In the genomic region with DNA sequence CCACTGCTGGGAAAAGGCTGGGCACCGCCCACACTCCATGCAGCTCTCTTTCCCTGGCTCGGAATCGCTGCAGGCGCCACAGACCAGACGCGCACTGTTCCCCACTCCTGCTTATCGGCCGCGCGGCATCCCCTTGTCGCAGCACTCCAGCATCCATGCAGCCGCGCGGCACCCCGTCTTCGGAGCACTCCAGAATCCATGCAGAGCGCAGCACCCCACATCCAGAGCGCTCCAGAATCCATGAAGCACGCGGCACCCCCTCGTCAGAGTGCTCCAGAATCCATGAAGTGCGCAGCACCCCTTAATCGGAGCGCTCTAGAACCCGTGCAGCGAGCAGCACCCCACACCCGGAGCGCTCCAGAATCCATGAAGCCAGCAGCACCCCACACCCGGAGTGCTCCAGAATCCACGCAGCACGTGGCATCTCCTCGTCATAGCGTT, we compare ENCODE assay signal across 17 cellular contexts. TPM values are rescaled to one million over a fixed set of nuclear protein-coding genes. Genes with fewer than 3 reads are reported as not detected.
DNase-seq lines count a peak whose midpoint lies in the region; ATAC-seq and TF ChIP-seq lines count a peak whose summit lies in the region.
"Had no signal": no experiment of that assay in that cellular context is flagged by ENCODE, and none has a peak within 500 bp of the region (broad histone marks: within the 10 kb centered on the region; RNA-seq: fewer than 3 reads in every experiment).

No MANE protein-coding gene starts in this region.

- H3K9me3 Mint-ChIP-seq in chondrocyte (ENCODE audit: low read depth) = no peaks in the 10 kb centered on the region
- no peaks in the 10 kb centered on the region for H3K9me3 Mint-ChIP-seq in stimulated activated naive B cell treated with anti-CD40 and anti-IgM and Interleukin-4, amounts not matched to agents 10 μg/mL and 1 μg/mL and 100 μg/mL, for 72 hours
- H3K9me3 Mint-ChIP-seq: CD4-positive, alpha-beta memory T cell; GM23338 had no signal

- no peaks in the 10 kb centered on the region for H3K36me3 Mint-ChIP-seq in chondrocyte (ENCODE audit: low read depth)
- H3K36me3 Mint-ChIP-seq in stimulated activated naive B cell treated with anti-CD40 and anti-IgM and Interleukin-4, amounts not matched to agents 10 μg/mL and 1 μg/mL and 100 μg/mL, for 72 hours = no peaks in the 10 kb centered on the region
- H3K36me3 Mint-ChIP-seq: CD4-positive, alpha-beta memory T cell had no signal

- peak overlapping the region; percentile 34 for H3K23ac ChIP-seq in neuronal stem cell (ENCODE audit: low read depth, low read length, poor library complexity)

- H3K14ac ChIP-seq in neuronal stem cell (ENCODE audit: low read length) = no peak overlapping the region

- no peaks in the 10 kb centered on the region for H3K79me1 ChIP-seq in neuronal stem cell (ENCODE audit: low read depth, low read length)

- H3K4me3 Mint-ChIP-seq in chondrocyte (ENCODE audit: unreplicated experiment) = no peak overlapping the region
- no peak overlapping the region for H3K4me3 Mint-ChIP-seq in stimulated activated naive B cell treated with anti-CD40 and anti-IgM and Interleukin-4, amounts not matched to agents 10 μg/mL and 1 μg/mL and 100 μg/mL, for 72 hours
- H3K4me3 Mint-ChIP-seq: CD4-positive, alpha-beta memory T cell; GM23338 had no signal

- no peak overlapping the region for H3K18ac ChIP-seq in neuronal stem cell (ENCODE audit: low read length)

- H3K4me1 Mint-ChIP-seq in chondrocyte (ENCODE audit: low read depth) = peaks cover 9% of the 10 kb centered on the region
- H3K4me1 Mint-ChIP-seq in stimulated activated naive B cell treated with anti-CD40 and anti-IgM and Interleukin-4, amounts not matched to agents 10 μg/mL and 1 μg/mL and 100 μg/mL, for 72 hours = peaks cover 0 to 7% of the 10 kb centered on the region in 2 donors

- H4K91ac ChIP-seq in neuronal stem cell (ENCODE audit: low read depth, low read length, poor library complexity) = no peak overlapping the region

- H3K4me3 ChIP-seq in neuronal stem cell (ENCODE audit: low read length in 2 of 2) = no peak overlapping the region
- H3K4me3 ChIP-seq: GM12878, GM23338 had no signal

- H2BK5ac ChIP-seq in neuronal stem cell (ENCODE audit: low read length) = no peak overlapping the region

- H3K9ac ChIP-seq in neuronal stem cell (ENCODE audit: low read depth, low read length, poor library complexity) = no peak overlapping the region

- peak overlapping the region; percentile 61 for H2AK5ac ChIP-seq in neuronal stem cell (ENCODE audit: low read depth, low read length)

- no peak overlapping the region for H2BK15ac ChIP-seq in neuronal stem cell (ENCODE audit: low read length)

- no peak overlapping the region for H4K8ac ChIP-seq in neuronal stem cell (ENCODE audit: low read depth, low read length)

- H3K4me1 ChIP-seq in neuronal stem cell (ENCODE audit: control insufficient read depth in 2 of 2, insufficient read depth in 1 of 2, low read depth in 1 of 2, low read length in 2 of 2) = peaks cover 0 to 7% of the 10 kb centered on the region in 2 donors

- no peak overlapping the region for H2BK12ac ChIP-seq in neuronal stem cell (ENCODE audit: low read length)

- H3K27ac Mint-ChIP-seq in chondrocyte (ENCODE audit: unreplicated experiment) = no peak overlapping the region
- H3K27ac Mint-ChIP-seq in stimulated activated naive B cell treated with anti-CD40 and anti-IgM and Interleukin-4, amounts not matched to agents 10 μg/mL and 1 μg/mL and 100 μg/mL, for 72 hours = peak overlapping the region; percentile 65
- H3K27ac Mint-ChIP-seq: GM23338 had no signal

- no peaks in the 10 kb centered on the region for H3K9me3 ChIP-seq in neuronal stem cell (replicated peaks in 1 of 2; ENCODE audit: control insufficient read depth in 2 of 2, insufficient read depth in 1 of 2, low read depth in 1 of 2, low read length in 2 of 2)

- H3K27ac ChIP-seq in neuronal stem cell (replicated peaks; ENCODE audit: low read length) = no peak overlapping the region
- H3K27ac ChIP-seq: C4-2B had no signal

- no peak for ATAC-seq in left cardiac atrium
- no peak for ATAC-seq in stimulated activated naive B cell treated with anti-CD40 and anti-IgM and Interleukin-4, amounts not matched to agents 10 μg/mL and 1 μg/mL and 100 μg/mL, for 72 hours (replicated peaks)
- ATAC-seq in HG03108 (IDR thresholded peaks at IDR 0.05; ENCODE audit: unreplicated experiment) = no peak
- ATAC-seq: GM12878, GM23338 had no signal

- TF ChIP-seq CTCF in chondrocyte (IDR thresholded peaks at IDR 0.05) = no peak

- H3K4me2 ChIP-seq in neuronal stem cell (ENCODE audit: insufficient read depth, low read length, poor library complexity, severe bottlenecking) = no peak overlapping the region
- H3K4me2 ChIP-seq: GM23338 had no signal

- H2AFZ ChIP-seq in neuronal stem cell (ENCODE audit: low read length) = no peak overlapping the region
- H2AFZ ChIP-seq: GM23338 had no signal

- H3K36me3 ChIP-seq in neuronal stem cell (replicated peaks in 1 of 2; ENCODE audit: control insufficient read depth in 2 of 2, insufficient read depth in 2 of 2, low read length in 2 of 2) = no peaks in the 10 kb centered on the region

- no peak overlapping the region for H2BK120ac ChIP-seq in neuronal stem cell (ENCODE audit: low read depth, low read length)

- H3K27me3 ChIP-seq in neuronal stem cell (ENCODE audit: control insufficient read depth in 3 of 3, insufficient read depth in 3 of 3, low read depth in 1 of 3, low read length in 3 of 3) = peaks cover 0 to 14% (median 2%) of the 10 kb centered on the region in 3 experiments

- no peak overlapping the region for H3K4ac ChIP-seq in neuronal stem cell (ENCODE audit: low read length)

- peaks cover 17% of the 10 kb centered on the region for H3K27me3 Mint-ChIP-seq in chondrocyte (ENCODE audit: low read depth)
- peaks cover 27 to 45% of the 10 kb centered on the region in 2 donors for H3K27me3 Mint-ChIP-seq in stimulated activated naive B cell treated with anti-CD40 and anti-IgM and Interleukin-4, amounts not matched to agents 10 μg/mL and 1 μg/mL and 100 μg/mL, for 72 hours

- WGBS in neuronal stem cell (ENCODE audit: extremely low coverage in 2 of 2, insufficient read length in 2 of 2, insufficient replicate concordance in 1 of 2), 2 donors = no CpG with 5 or more reads among the region's 33 CpGs

- intact Hi-C loops in cardiac septum (cut with DNase I) = loop anchor here (10.0 kb wide), 1 partner anchor 81 kb away; no protein-coding TSS in a partner anchor
- intact Hi-C loops in left cardiac atrium (cut with DNase I) = no loop called here

- peak; percentile 31 for DNase-seq in cardiac septum (ENCODE audit: low spot score)
- DNase-seq in left cardiac atrium = no peak
- DNase-seq in chondrocyte (ENCODE audit: low spot score) = peak; percentile 61
- no peak for DNase-seq in neuronal stem cell (ENCODE audit: low spot score)
- DNase-seq in stimulated activated naive B cell treated with anti-CD40 and anti-IgM and Interleukin-4, amounts not matched to agents 10 μg/mL and 1 μg/mL and 100 μg/mL, for 72 hours = no peak
- no peak for DNase-seq in cerebellum (ENCODE audit: low spot score)
- no peak for DNase-seq in NCI-H2081 (lab: John Stamatoyannopoulos, UW)
- DNase-seq: 8988T; CD4-positive, alpha-beta memory T cell; DMS79; H7 had no signal

RNA-seq across cellular contexts. Expression of gene TFF3, which starts 9.5 kb away (rescaled TPM):
- total RNA-seq in cardiac septum (4.8 TPM), left cardiac atrium (1 to 10 TPM; 4.1 to 9.1 TPM), chondrocyte (1.3 to 6.0 TPM in 2 of 3 replicates, not detected in the other), cerebellum (not detected)
- not detected for polyA plus RNA-seq in neuronal stem cell (2013, experiment 1 of 2)
- polyA plus RNA-seq in neuronal stem cell (2013, experiment 2 of 2) = 0.15 TPM
- total RNA-seq: CD4-positive, alpha-beta memory T cell; G401; GM12878; HT1080 had no signal
- polyA plus RNA-seq: CD4-positive, alpha-beta memory T cell; GM12878 had no signal

RNA-seq across cellular contexts. Expression of gene TFF2, which starts 45.1 kb away (rescaled TPM):
- total RNA-seq in cardiac septum = not detected
- total RNA-seq in left cardiac atrium = not detected
- total RNA-seq in chondrocyte = not detected in 3 replicates
- polyA plus RNA-seq in neuronal stem cell (2013, experiment 1 of 2) = not detected
- not detected for polyA plus RNA-seq in neuronal stem cell (2013, experiment 2 of 2)
- total RNA-seq in cerebellum = not detected
- total RNA-seq: CD4-positive, alpha-beta memory T cell; G401; GM12878; GM23338; H7; HT1080 had no signal
- polyA plus RNA-seq: CD4-positive, alpha-beta memory T cell; GM23338 had no signal

Comparison
In these comparisons a context has a peak if more than half of its experiments do, and no peak if none do; other contexts are left out.
1. DNase-seq: peak in cardiac septum (single experiment) and chondrocyte (single experiment); none in left cardiac atrium (single experiment), neuronal stem cell (single experiment), stimulated activated naive B cell treated with anti-CD40 and anti-IgM and Interleukin-4, amounts not matched to agents 10 μg/mL and 1 μg/mL and 100 μg/mL, for 72 hours (single experiment), cerebellum (single experiment) and NCI-H2081 (0 of 2).